ENCODE assay signal across 2 cellular contexts in the genomic region with DNA sequence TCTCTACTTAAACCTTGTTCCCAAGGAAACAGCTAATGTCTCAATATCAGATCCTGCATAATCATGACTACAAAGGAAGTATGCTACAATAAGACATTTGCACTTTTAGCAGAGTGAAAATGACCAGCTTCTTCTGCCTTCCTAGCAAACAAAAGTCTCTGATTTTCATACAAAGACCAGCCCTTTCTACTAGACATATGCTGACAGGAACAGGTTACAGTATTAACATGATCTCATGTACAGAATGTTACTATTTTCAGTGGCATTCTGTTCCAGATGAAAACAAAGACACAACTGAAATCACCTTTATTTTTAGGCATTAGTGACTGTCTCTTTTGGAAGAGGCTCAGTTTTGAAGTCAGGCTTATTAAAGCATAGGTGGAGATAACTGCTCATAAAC.
TF ChIP-seq lines count a peak whose summit lies in the region.

No MANE protein-coding gene starts in this region.

TF ChIP-seq in GM12878, 131 proteins besides CTCF, POLR2A, EP300 and RAD21:
- TF ChIP-seq NFIC (IDR thresholded peaks at IDR 0.05; ENCODE audit: low read depth, low read length): peak; percentile 34; the same call in 1 of the 2 replicates
- TF ChIP-seq CREB1 (IDR thresholded peaks at IDR 0.05; ENCODE audit: low read depth): peak; percentile 19; the same call in 1 of the 2 replicates
- TF ChIP-seq MEF2A (IDR thresholded peaks at IDR 0.05; ENCODE audit: insufficient read depth, low read depth, low read length): peak; percentile 71; the same call in 1 of the 2 replicates
- TF ChIP-seq POU2F2 (IDR thresholded peaks at IDR 0.05; ENCODE audit: borderline replicate concordance, low read depth, low read length): no peak
- no peak for TF ChIP-seq CHD1 (IDR thresholded peaks at IDR 0.05; ENCODE audit: low read depth, low read length)
- no peak for TF ChIP-seq TARDBP (IDR thresholded peaks at IDR 0.05; ENCODE audit: borderline replicate concordance)

TF ChIP-seq in GM23338, 12 proteins besides CTCF, POLR2A, EP300 and RAD21:
- TF ChIP-seq CREB1 (CRISPR knock-in tag; IDR thresholded peaks at IDR 0.05; ENCODE audit: low read depth) (no peak), EZH2 (IDR thresholded peaks at IDR 0.05; ENCODE audit: low read depth, unreplicated experiment) (no peak), POLR2AphosphoS5 (IDR thresholded peaks at IDR 0.05; ENCODE audit: low read depth) (no peak), STAT1 (IDR thresholded peaks at IDR 0.05; ENCODE audit: unreplicated experiment) (no peak), NANOG (IDR thresholded peaks at IDR 0.05; ENCODE audit: borderline replicate concordance) (no peak)
